ENCODE assay signal across 8 cellular contexts in the genomic region with DNA sequence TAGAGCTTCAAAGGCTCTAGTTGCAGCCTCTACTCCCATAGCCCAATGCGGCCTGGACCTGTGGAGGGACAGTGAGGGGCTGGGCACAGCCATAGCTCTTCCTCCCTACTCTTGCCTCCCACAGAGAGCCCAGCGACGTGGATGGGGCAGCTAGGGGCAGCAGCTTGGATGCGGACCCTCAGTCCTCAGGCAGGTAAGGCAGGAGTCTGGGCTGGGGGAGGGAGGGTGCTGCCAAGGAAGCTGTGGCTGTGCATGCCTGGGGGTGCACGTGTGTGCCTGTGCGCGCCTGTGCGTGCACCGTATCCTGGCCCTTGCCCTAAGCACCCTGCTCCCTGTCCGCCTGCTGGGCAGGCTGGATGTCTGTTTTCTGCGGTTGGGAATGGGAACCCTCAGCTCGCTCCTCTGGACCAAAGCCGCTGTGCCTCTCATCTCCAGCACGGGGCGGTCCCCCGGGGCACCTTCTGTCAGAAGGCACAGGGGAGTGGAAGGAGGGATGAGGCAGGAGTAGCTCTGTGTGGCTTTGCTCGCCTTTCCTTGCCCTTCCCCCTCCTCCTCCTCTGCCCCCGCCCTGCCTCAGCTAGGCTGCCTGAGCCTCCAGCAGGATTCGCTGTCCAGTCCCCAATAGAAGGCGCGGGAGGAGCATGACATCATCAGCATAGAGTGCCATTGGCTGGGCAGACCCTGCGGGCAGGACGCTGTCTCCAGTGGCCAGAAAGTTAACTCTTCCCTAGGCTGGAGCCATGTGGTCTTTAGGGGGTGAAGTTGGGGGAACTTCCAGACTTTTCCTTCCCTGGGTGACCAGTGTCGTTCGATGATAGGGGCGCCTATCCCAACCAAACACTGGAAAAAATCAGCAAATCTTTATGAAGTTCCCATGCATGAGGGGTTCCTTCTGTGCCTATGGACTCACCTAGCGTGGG. TPM values are rescaled to one million over a fixed set of nuclear protein-coding genes. Genes with fewer than 3 reads are reported as not detected.
A peak's percentile ranks its signal among the peaks of the same experiment; 100 is the strongest.
DNase-seq lines count a peak whose midpoint lies in the region; ATAC-seq and TF ChIP-seq lines count a peak whose summit lies in the region.

No MANE protein-coding gene starts in this region.

- H3K27ac ChIP-seq in right lobe of liver (no peak overlapping the region), stomach smooth muscle (ENCODE audit: low read length) (no peak overlapping the region)

- TF ChIP-seq POLR2A in right lobe of liver (IDR thresholded peaks at IDR 0.05): no peak

- intact Hi-C loops in activated naive CD4-positive, alpha-beta T cell treated with anti-CD3 and anti-CD28 coated beads for 36 hours (cut with micrococcal nuclease): no loop called here
- intact Hi-C loops in right lobe of liver (cut with DNase I): no loop called here

- WGBS in right lobe of liver (ENCODE audit: insufficient coverage, low coverage, low lambda C conversion rate, missing lambda C conversion rate): 33% methylated on average over 14 of the region's 27 CpGs

- H3K27ac Mint-ChIP-seq in activated naive CD4-positive, alpha-beta T cell treated with anti-CD3 and anti-CD28 coated beads for 36 hours: no peak overlapping the region
- no peak overlapping the region for H3K27ac Mint-ChIP-seq in endothelial cell (ENCODE audit: unreplicated experiment)

- H3K4me3 ChIP-seq in right lobe of liver (peak overlapping the region in 2 of 3 donors; percentile 26 to 35), stomach smooth muscle (ENCODE audit: low read length in 2 of 2) (peak overlapping the region; percentile 74 to 78)

- DNase-seq in activated naive CD4-positive, alpha-beta T cell treated with anti-CD3 and anti-CD28 coated beads for 36 hours: peak; percentile 53
- no peak for DNase-seq in activated naive CD4-positive, alpha-beta T cell treated with Interleukin-2 at 50 U/mL for 16 hours
- DNase-seq in NCI-H1092 treated with DMSO at 0.1 percent for 48 hours (lab: John Stamatoyannopoulos, UW) (peak; percentile 91), endothelial cell (ENCODE audit: low spot score) (peak; percentile 85), right lobe of liver (peak; percentile 82 to 89 (median 88))

- no peaks in the 10 kb centered on the region for H3K9me3 Mint-ChIP-seq in activated naive CD4-positive, alpha-beta T cell treated with anti-CD3 and anti-CD28 coated beads for 36 hours
- no peaks in the 10 kb centered on the region for H3K9me3 Mint-ChIP-seq in endothelial cell (ENCODE audit: unreplicated experiment)

- H3K4me1 Mint-ChIP-seq in activated naive CD4-positive, alpha-beta T cell treated with anti-CD3 and anti-CD28 coated beads for 36 hours (ENCODE audit: low read depth): no peaks in the 10 kb centered on the region
- H3K4me1 Mint-ChIP-seq in endothelial cell (ENCODE audit: unreplicated experiment): peaks cover 9% of the 10 kb centered on the region

- ATAC-seq in SK-N-SH treated with all-trans-retinoic acid at 6 μM for 48 hours (peak; percentile 95), right lobe of liver (peak; percentile 90 to 95 (median 92)), HG02938 (IDR thresholded peaks at IDR 0.05; ENCODE audit: unreplicated experiment) (no peak)

- H3K4me1 ChIP-seq in right lobe of liver (peaks cover 0 to 24% (median 3%) of the 10 kb centered on the region in 4 donors), stomach smooth muscle (ENCODE audit: control insufficient read depth, insufficient read depth, low read length) (peaks cover 43% of the 10 kb centered on the region)

- no peaks in the 10 kb centered on the region for H3K27me3 ChIP-seq in right lobe of liver
- peaks cover 23 to 39% of the 10 kb centered on the region in 2 donors for H3K27me3 ChIP-seq in stomach smooth muscle (ENCODE audit: control insufficient read depth in 1 of 2, insufficient read depth in 2 of 2, low read length in 2 of 2)

- no peak for TF ChIP-seq CTCF in endothelial cell (IDR thresholded peaks at IDR 0.05; ENCODE audit: unreplicated experiment)
- peak in 2 of 4 donors; percentile 6 to 10 for TF ChIP-seq CTCF in right lobe of liver (IDR thresholded peaks at IDR 0.05)

- no peak overlapping the region for H3K4me3 Mint-ChIP-seq in activated naive CD4-positive, alpha-beta T cell treated with anti-CD3 and anti-CD28 coated beads for 36 hours
- no peak overlapping the region for H3K4me3 Mint-ChIP-seq in endothelial cell (ENCODE audit: unreplicated experiment)

- H3K36me3 ChIP-seq in right lobe of liver: no peaks in the 10 kb centered on the region
- no peaks in the 10 kb centered on the region for H3K36me3 ChIP-seq in stomach smooth muscle (ENCODE audit: control insufficient read depth in 2 of 2, insufficient read depth in 2 of 2, low read length in 2 of 2)

- H3K27me3 Mint-ChIP-seq in activated naive CD4-positive, alpha-beta T cell treated with anti-CD3 and anti-CD28 coated beads for 36 hours (ENCODE audit: low read depth): peaks cover 29% of the 10 kb centered on the region
- H3K27me3 Mint-ChIP-seq in endothelial cell (ENCODE audit: unreplicated experiment): peaks cover 12% of the 10 kb centered on the region

- no peaks in the 10 kb centered on the region for H3K9me3 ChIP-seq in right lobe of liver
- H3K9me3 ChIP-seq in stomach smooth muscle (ENCODE audit: control insufficient read depth in 2 of 2, low read length in 2 of 2): no peaks in the 10 kb centered on the region

- CTCF ChIA-PET in activated naive CD4-positive, alpha-beta T cell treated with anti-CD3 and anti-CD28 coated beads for 36 hours (lab: Charles Lee): interaction anchor here (0.6 to 1.4 kb wide), 3 partner anchors 12 to 19 kb away, joined by 3 to 9 read pairs (median 5); no protein-coding TSS in a partner anchor

- peak overlapping the region; percentile 66 to 75 for H3K9ac ChIP-seq in stomach smooth muscle (ENCODE audit: low read length in 2 of 2)

- H3K36me3 Mint-ChIP-seq in activated naive CD4-positive, alpha-beta T cell treated with anti-CD3 and anti-CD28 coated beads for 36 hours (ENCODE audit: low read depth): no peaks in the 10 kb centered on the region
- H3K36me3 Mint-ChIP-seq in endothelial cell (ENCODE audit: low read depth, unreplicated experiment): no peaks in the 10 kb centered on the region

TF ChIP-seq in SK-N-SH treated with all-trans-retinoic acid at 6 μM for 48 hours, 23 proteins besides CTCF, POLR2A, EP300 and RAD21 (continues in another document):
- TF ChIP-seq CSDC2 (CRISPR knock-in tag; IDR thresholded peaks at IDR 0.05) (no peak), ZNF565 (CRISPR knock-in tag; conservative IDR thresholded peaks at IDR 0.05; ENCODE audit: low read depth) (no peak), ZFP30 (CRISPR knock-in tag; IDR thresholded peaks at IDR 0.05) (no peak), ARNTL (CRISPR knock-in tag; IDR thresholded peaks at IDR 0.05; ENCODE audit: borderline replicate concordance, low read depth) (no peak; the same call in 1 of the 2 replicates), PPARA (CRISPR knock-in tag; IDR thresholded peaks at IDR 0.05; ENCODE audit: borderline replicate concordance) (no peak), OSR1 (CRISPR knock-in tag; IDR thresholded peaks at IDR 0.05) (no peak), SNAI2 (CRISPR knock-in tag; IDR thresholded peaks at IDR 0.05) (0 out of 2 replicates have a peak, but pooled peaks have one; percentile 9)
- TF ChIP-seq, protein P1, sequence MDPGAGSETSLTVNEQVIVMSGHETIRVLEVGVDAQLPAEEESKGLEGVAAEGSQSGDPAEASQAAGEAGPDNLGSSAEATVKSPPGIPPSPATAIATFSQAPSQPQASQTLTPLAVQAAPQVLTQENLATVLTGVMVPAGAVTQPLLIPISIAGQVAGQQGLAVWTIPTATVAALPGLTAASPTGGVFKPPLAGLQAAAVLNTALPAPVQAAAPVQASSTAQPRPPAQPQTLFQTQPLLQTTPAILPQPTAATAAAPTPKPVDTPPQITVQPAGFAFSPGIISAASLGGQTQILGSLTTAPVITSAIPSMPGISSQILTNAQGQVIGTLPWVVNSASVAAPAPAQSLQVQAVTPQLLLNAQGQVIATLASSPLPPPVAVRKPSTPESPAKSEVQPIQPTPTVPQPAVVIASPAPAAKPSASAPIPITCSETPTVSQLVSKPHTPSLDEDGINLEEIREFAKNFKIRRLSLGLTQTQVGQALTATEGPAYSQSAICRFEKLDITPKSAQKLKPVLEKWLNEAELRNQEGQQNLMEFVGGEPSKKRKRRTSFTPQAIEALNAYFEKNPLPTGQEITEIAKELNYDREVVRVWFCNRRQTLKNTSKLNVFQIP (CRISPR knock-in tag; IDR thresholded peaks at IDR 0.05; ENCODE audit: borderline replicate concordance, low read depth): no peak
- TF ChIP-seq, protein P2, sequence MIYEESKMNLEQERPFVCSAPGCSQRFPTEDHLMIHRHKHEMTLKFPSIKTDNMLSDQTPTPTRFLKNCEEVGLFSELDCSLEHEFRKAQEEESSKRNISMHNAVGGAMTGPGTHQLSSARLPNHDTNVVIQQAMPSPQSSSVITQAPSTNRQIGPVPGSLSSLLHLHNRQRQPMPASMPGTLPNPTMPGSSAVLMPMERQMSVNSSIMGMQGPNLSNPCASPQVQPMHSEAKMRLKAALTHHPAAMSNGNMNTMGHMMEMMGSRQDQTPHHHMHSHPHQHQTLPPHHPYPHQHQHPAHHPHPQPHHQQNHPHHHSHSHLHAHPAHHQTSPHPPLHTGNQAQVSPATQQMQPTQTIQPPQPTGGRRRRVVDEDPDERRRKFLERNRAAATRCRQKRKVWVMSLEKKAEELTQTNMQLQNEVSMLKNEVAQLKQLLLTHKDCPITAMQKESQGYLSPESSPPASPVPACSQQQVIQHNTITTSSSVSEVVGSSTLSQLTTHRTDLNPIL (CRISPR knock-in tag; IDR thresholded peaks at IDR 0.05; ENCODE audit: low read depth): no peak; the same call in 1 of the 2 replicates

RNA-seq across cellular contexts. Expression of gene PRCD, which starts 0.8 kb away (rescaled TPM):
- not detected for total RNA-seq in activated naive CD4-positive, alpha-beta T cell treated with anti-CD3 and anti-CD28 coated beads for 36 hours
- total RNA-seq in endothelial cell (ENCODE audit: unreplicated experiment) (0.54 TPM), right lobe of liver (1 to 10 TPM in 1 of 6 experiments, under 1 TPM in 2, not detected in 3; 0.12 to 1.3 (median 0.22) TPM)

RNA-seq across cellular contexts. Expression of gene CYGB, which starts 3.1 kb away (rescaled TPM):
- total RNA-seq in activated naive CD4-positive, alpha-beta T cell treated with anti-CD3 and anti-CD28 coated beads for 36 hours: not detected
- total RNA-seq in endothelial cell (ENCODE audit: unreplicated experiment) (0.51 TPM), right lobe of liver (1 to 10 TPM; 1.8 to 4.1 (median 3.1) TPM)

RNA-seq across cellular contexts. Expression of gene RHBDF2, which starts 39.4 kb away (rescaled TPM):
- total RNA-seq in activated naive CD4-positive, alpha-beta T cell treated with anti-CD3 and anti-CD28 coated beads for 36 hours: 10 to 100 TPM; 13.3 to 13.4 TPM
- 39.3 TPM for total RNA-seq in endothelial cell (ENCODE audit: unreplicated experiment)
- total RNA-seq in right lobe of liver: 10 to 100 TPM in 3 of 6 experiments, 1 to 10 TPM in 3; 7.1 to 18.6 (median 11.0) TPM

RNA-seq across cellular contexts. Expression of gene ST6GALNAC2, which starts 45.0 kb away (rescaled TPM):
- not detected for total RNA-seq in activated naive CD4-positive, alpha-beta T cell treated with anti-CD3 and anti-CD28 coated beads for 36 hours
- total RNA-seq in endothelial cell (ENCODE audit: unreplicated experiment) (2.2 TPM), right lobe of liver (1 to 10 TPM in 5 of 6 experiments, under 1 TPM in 1; 0.81 to 5.0 (median 2.3) TPM)
